ENCODE assay signal across 18 cellular contexts in genomic region chr11:2955896-2956476, GRCh38. TPM values are rescaled to one million over a fixed set of nuclear protein-coding genes. Genes with fewer than 3 reads are reported as not detected.
DNase-seq lines count a peak whose midpoint lies in the region; ATAC-seq and TF ChIP-seq lines count a peak whose summit lies in the region.
"Had no signal": no experiment of that assay in that cellular context is flagged by ENCODE, and none has a peak within 500 bp of the region (broad histone marks: within the 10 kb centered on the region; RNA-seq: fewer than 3 reads in every experiment).

No MANE protein-coding gene starts in this region.

- no TSS peak for BruUV-seq in PC-3 (replicated peaks; lab: Mats Ljungman, UMichigan)

- H3K9me3 ChIP-seq in DND-41 (ENCODE audit: insufficient read depth, low read length, severe bottlenecking) (no peaks in the 10 kb centered on the region), PC-3 (ENCODE audit: low read length) (no peaks in the 10 kb centered on the region), esophagus squamous epithelium (no peaks in the 10 kb centered on the region), colonic mucosa (no peaks in the 10 kb centered on the region)
- H3K9me3 ChIP-seq: left ventricle myocardium inferior had no signal

- peaks cover 4% of the 10 kb centered on the region for H3K4me1 Mint-ChIP-seq in nephron

- DNase-seq in DND-41 (no peak), PC-3 (no peak), choroid plexus epithelial cell (ENCODE audit: low read depth) (peak; percentile 71), esophagus squamous epithelium (lab: John Stamatoyannopoulos, UW) (no peak), colonic mucosa (no peak), 8988T (no peak)
- DNase-seq: activated gamma-delta T cell; aorta; foreskin melanocyte; HCEC 1CT; KG1; left ventricle myocardium inferior; NCI-H2029; NCI-H510A treated with DMSO at 0.1 percent for 48 hours; Right ventricle myocardium superior; stimulated activated CD4-positive, alpha-beta T cell treated with anti-CD3 and anti-CD28 coated beads, Interleukin-2, amount 100 ng/mL, for 24 hours had no signal

- POLR2A ChIA-PET in PC-3 (lab: Charles Lee; ENCODE audit: unreplicated experiment) = interaction anchor here (0.7 kb wide), 1 partner anchor 16 kb away, joined by 3 read pairs; no protein-coding TSS in a partner anchor

- no peaks in the 10 kb centered on the region for H3K9me3 Mint-ChIP-seq in nephron

- H3K36me3 ChIP-seq in DND-41 (ENCODE audit: insufficient read depth, low read length) (peaks cover 98% of the 10 kb centered on the region), PC-3 (ENCODE audit: low read depth, low read length) (peaks cover 90% of the 10 kb centered on the region), esophagus squamous epithelium (peaks cover 37 to 100% (median 77%) of the 10 kb centered on the region in 3 donors), colonic mucosa (peaks cover 10% of the 10 kb centered on the region)

- H3K27ac ChIP-seq in DND-41 (ENCODE audit: low read length) (no peak overlapping the region), PC-3 (ENCODE audit: low read length) (no peak overlapping the region), esophagus squamous epithelium (no peak overlapping the region), colonic mucosa (no peak overlapping the region)
- H3K27ac ChIP-seq: coronary artery, left ventricle myocardium inferior had no signal

- H2AFZ ChIP-seq in DND-41 (ENCODE audit: low read depth, low read length) (no peak overlapping the region), PC-3 (ENCODE audit: low read length) (no peak overlapping the region)

- H3K4me1 ChIP-seq in DND-41 (ENCODE audit: insufficient read depth, low read length) (no peaks in the 10 kb centered on the region), PC-3 (ENCODE audit: insufficient read depth, low read length) (peaks cover 11% of the 10 kb centered on the region), esophagus squamous epithelium (peaks cover 0 to 5% (median 0%) of the 10 kb centered on the region in 3 donors), colonic mucosa (no peaks in the 10 kb centered on the region)

- H3K9ac ChIP-seq in DND-41 (ENCODE audit: low read depth, low read length) (no peak overlapping the region), PC-3 (ENCODE audit: low read length) (no peak overlapping the region), colonic mucosa (ENCODE audit: low read depth in 2 of 2, low read length in 2 of 2) (no peak overlapping the region)

- peaks cover 26% of the 10 kb centered on the region for H3K79me2 ChIP-seq in DND-41 (ENCODE audit: insufficient read depth, low read length)
- no peaks in the 10 kb centered on the region; the same call in 1 of the 2 replicates for H3K79me2 ChIP-seq in PC-3 (ENCODE audit: low read length)

- H3F3A ChIP-seq in PC-3 (ENCODE audit: low read length, unreplicated experiment) = peaks cover 3% of the 10 kb centered on the region

- ATAC-seq in DND-41 (ENCODE audit: insufficient read depth, low read depth) (0 out of 3 replicates have a peak, but pooled peaks have one; percentile 19), PC-3 (no peak)

- H4K20me1 ChIP-seq in DND-41 (ENCODE audit: insufficient read depth, low read length) (peaks cover 30% of the 10 kb centered on the region), PC-3 (ENCODE audit: low read length) (no peaks in the 10 kb centered on the region; the same call in 1 of the 2 replicates)

- no peaks in the 10 kb centered on the region for H3K9me2 ChIP-seq in PC-3 (replicated peaks; ENCODE audit: low read length)

- CTCF ChIA-PET in PC-3 (lab: Charles Lee) = no interaction called here

- no peak for TF ChIP-seq POLR2A in esophagus squamous epithelium (IDR thresholded peaks at IDR 0.05)

- 77 to 79% methylated on average over 6 of the region's 6 CpGs for WGBS in esophagus squamous epithelium, 2 donors

- H3K4me3 Mint-ChIP-seq in nephron = no peak overlapping the region

- H3K27ac Mint-ChIP-seq in nephron = peak overlapping the region; percentile 35 to 80 (median 41)

- H3K4me3 ChIP-seq in DND-41 (ENCODE audit: low read depth in 1 of 2, low read length in 2 of 2) (no peak overlapping the region), PC-3 (ENCODE audit: low read length) (no peak overlapping the region), choroid plexus epithelial cell (ENCODE audit: low read depth, low read length) (no peak overlapping the region), esophagus squamous epithelium (no peak overlapping the region), colonic mucosa (no peak overlapping the region)
- H3K4me3 ChIP-seq: coronary artery, left ventricle myocardium inferior had no signal

- H3K36me3 Mint-ChIP-seq in nephron (ENCODE audit: low read depth) = peaks cover 88% of the 10 kb centered on the region

- H3K27me3 Mint-ChIP-seq in nephron (ENCODE audit: low read depth) = no peaks in the 10 kb centered on the region

- H3K27me3 ChIP-seq in DND-41 (ENCODE audit: insufficient read depth, low read length, poor library complexity) (no peaks in the 10 kb centered on the region), PC-3 (ENCODE audit: low read length) (no peaks in the 10 kb centered on the region), esophagus squamous epithelium (no peaks in the 10 kb centered on the region), colonic mucosa (no peaks in the 10 kb centered on the region)

- peak; percentile 17 for TF ChIP-seq CTCF in DND-41 (IDR thresholded peaks at IDR 0.05; ENCODE audit: borderline replicate concordance, extremely low read depth, low read length, poor library complexity, severe bottlenecking)
- TF ChIP-seq CTCF in PC-3 (conservative IDR thresholded peaks at IDR 0.05; ENCODE audit: low read depth, low read length) = 0 out of 2 replicates have a peak, but pooled peaks have one; percentile 9
- TF ChIP-seq CTCF in choroid plexus epithelial cell (conservative IDR thresholded peaks at IDR 0.05; ENCODE audit: low read depth, low read length) = peak; percentile 62
- TF ChIP-seq CTCF in nephron (IDR thresholded peaks at IDR 0.05; ENCODE audit: unreplicated experiment in 3 of 3) = peak in 2 of 3 experiments; percentile 30 to 43
- TF ChIP-seq CTCF in esophagus squamous epithelium (IDR thresholded peaks at IDR 0.05) = no peak
- TF ChIP-seq CTCF in colonic mucosa (IDR thresholded peaks at IDR 0.05) = no peak

- intact Hi-C loops in PC-3 (cut with micrococcal nuclease) = no loop called here
- intact Hi-C loops in esophagus squamous epithelium (cut with DNase I) = no loop called here
- intact Hi-C loops in colonic mucosa (cut with DNase I) = no loop called here

- H3K4me2 ChIP-seq in DND-41 (ENCODE audit: insufficient read depth, low read length) = no peak overlapping the region
- H3K4me2 ChIP-seq in PC-3 (ENCODE audit: low read length) = no peak overlapping the region

RNA-seq across cellular contexts. Expression of gene PHLDA2, which starts 26.8 kb away (rescaled TPM):
- 101 and 110 TPM in 2 replicates for total RNA-seq in PC-3 (2014; rRNA removed)
- total RNA-seq in esophagus squamous epithelium = 10 to 100 TPM; 10.2 to 39.2 (median 22.5) TPM
- total RNA-seq in colonic mucosa = 10 to 100 TPM; 31.6 to 41.6 TPM
- total RNA-seq: left ventricle myocardium inferior had no signal

RNA-seq across cellular contexts. Expression of gene NAP1L4, which starts 36.1 kb away (rescaled TPM):
- total RNA-seq in PC-3 (2014; rRNA removed) = 115 and 160 TPM in 2 replicates
- 100 to 1,000 TPM; 108 to 140 (median 121) TPM for total RNA-seq in esophagus squamous epithelium
- total RNA-seq in colonic mucosa = 100 to 1,000 TPM in 1 of 2 donors, 10 to 100 TPM in 1; 96.1 to 134 TPM

Comparison
In these comparisons a context has a peak if more than half of its experiments do, and no peak if none do; other contexts are left out.
1. CTCF ChIP-seq: peak in DND-41 (single experiment), PC-3 (single experiment), choroid plexus epithelial cell (single experiment) and nephron (2 of 3); none in esophagus squamous epithelium (0 of 6) and colonic mucosa (single experiment).